In the genomic region with DNA sequence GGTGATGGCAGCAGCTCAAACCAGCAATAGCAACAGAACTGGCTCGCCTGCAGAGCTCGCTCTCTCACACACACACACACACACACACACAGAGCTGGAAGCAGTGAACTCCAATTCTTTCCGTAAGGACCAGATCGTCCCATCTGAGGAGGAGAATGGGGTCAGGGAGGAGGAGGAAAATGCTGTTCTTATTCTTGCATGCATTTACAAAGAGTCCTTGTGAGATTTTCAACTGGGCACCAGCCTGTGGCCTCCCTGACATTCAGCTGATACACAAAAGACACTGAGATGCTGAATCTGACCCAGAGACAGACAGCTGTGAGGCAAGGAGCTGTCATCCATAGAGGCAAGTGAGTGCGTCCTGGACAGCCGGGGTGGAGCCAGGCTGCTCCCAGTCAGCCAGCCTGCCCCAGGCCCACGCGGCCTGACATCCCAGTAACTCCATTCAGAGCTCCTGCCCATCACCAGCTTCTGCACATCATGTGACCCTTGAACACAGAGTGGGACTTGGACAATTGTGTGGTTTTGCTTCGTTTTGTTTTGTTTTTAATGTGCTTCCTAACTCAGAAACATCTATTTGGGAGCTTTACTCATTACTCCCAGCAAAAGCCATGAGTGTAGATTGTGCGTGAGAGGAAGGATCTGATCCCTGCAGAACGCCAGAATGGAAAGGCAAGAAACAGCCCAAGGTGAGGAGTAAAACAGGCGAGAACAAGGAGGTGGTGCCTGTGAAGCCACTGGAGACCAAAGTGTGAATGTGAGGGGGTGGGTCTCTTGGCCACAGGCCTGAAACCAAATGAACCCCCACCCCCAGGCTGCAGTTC, we compare ENCODE assay signal across 9 cellular contexts. TPM values are rescaled to one million over a fixed set of nuclear protein-coding genes. Genes with fewer than 3 reads are reported as not detected.
A peak's percentile ranks its signal among the peaks of the same experiment; 100 is the strongest.
DNase-seq lines count a peak whose midpoint lies in the region; ATAC-seq and TF ChIP-seq lines count a peak whose summit lies in the region.
"Had no signal": no experiment of that assay in that cellular context is flagged by ENCODE, and none has a peak within 500 bp of the region (broad histone marks: within the 10 kb centered on the region; RNA-seq: fewer than 3 reads in every experiment).

No MANE protein-coding gene starts in this region.

- ATAC-seq in sciatic nerve: peak; percentile 49
- ATAC-seq in GM21367 (IDR thresholded peaks at IDR 0.05; ENCODE audit: unreplicated experiment): no peak
- ATAC-seq: foreskin keratinocyte had no signal

- POLR2A ChIA-PET in activated CD4-positive, alpha-beta memory T cell treated with anti-CD3 and anti-CD28 coated beads for 36 hours (lab: Charles Lee): interaction anchor here (1.0 to 4.3 kb wide), 10 partner anchors 23 to 60 kb away, joined by 3 to 29 read pairs (median 6); partner anchors contain the start of gene SERPINB1

- no peaks in the 10 kb centered on the region for H3K27me3 Mint-ChIP-seq in activated CD4-positive, alpha-beta memory T cell treated with anti-CD3 and anti-CD28 coated beads for 36 hours

- no peaks in the 10 kb centered on the region for H3K9me3 Mint-ChIP-seq in activated CD4-positive, alpha-beta memory T cell treated with anti-CD3 and anti-CD28 coated beads for 36 hours

- CTCF ChIA-PET in activated CD4-positive, alpha-beta memory T cell treated with anti-CD3 and anti-CD28 coated beads for 36 hours (lab: Charles Lee): interaction anchor here (0.6 to 5.0 kb wide), 12 partner anchors 9 to 59 kb away, joined by 3 to 53 read pairs (median 5); partner anchors contain the start of gene SERPINB1

- peak overlapping the region; percentile 95 for H3K27ac Mint-ChIP-seq in activated CD4-positive, alpha-beta memory T cell treated with anti-CD3 and anti-CD28 coated beads for 36 hours

- H3K36me3 Mint-ChIP-seq in activated CD4-positive, alpha-beta memory T cell treated with anti-CD3 and anti-CD28 coated beads for 36 hours: peaks cover 61% of the 10 kb centered on the region

- no peak for TF ChIP-seq CTCF in GM12864 (IDR thresholded peaks at IDR 0.05; ENCODE audit: low read depth, low read length, missing control alignments)

- peak overlapping the region; percentile 77 for H3K4me3 ChIP-seq in GM12864 (ENCODE audit: low read depth, low read length)

- peaks cover 41% of the 10 kb centered on the region for H3K4me1 Mint-ChIP-seq in activated CD4-positive, alpha-beta memory T cell treated with anti-CD3 and anti-CD28 coated beads for 36 hours (ENCODE audit: low read depth)

- intact Hi-C loops in activated CD4-positive, alpha-beta memory T cell treated with anti-CD3 and anti-CD28 coated beads for 36 hours (cut with micrococcal nuclease): loop anchor here (1.0 to 5.0 kb wide), 2 partner anchors 10 to 134 kb away; partner anchors contain the start of gene WRNIP1
- intact Hi-C loops in head of caudate nucleus (cut with DNase I): no loop called here
- intact Hi-C loops in sciatic nerve (cut with DNase I): no loop called here

- no peak for DNase-seq in GM12864 (ENCODE audit: low read depth)
- no peak for DNase-seq in activated CD4-positive, alpha-beta memory T cell treated with anti-CD3 and anti-CD28 coated beads for 36 hours
- peak in 35 of 42 donors; percentile 14 to 75 (median 43) for DNase-seq in head of caudate nucleus
- DNase-seq in sciatic nerve (ENCODE audit: low spot score): no peak
- no peak for DNase-seq in NCI-H187 (lab: John Stamatoyannopoulos, UW)
- DNase-seq in NCI-H69 (lab: John Stamatoyannopoulos, UW): no peak
- DNase-seq in NCI-H82 treated with DMSO at 0.1 percent for 48 hours (lab: John Stamatoyannopoulos, UW; ENCODE audit: unreplicated experiment): no peak
- DNase-seq: foreskin keratinocyte had no signal

- H3K4me3 Mint-ChIP-seq in activated CD4-positive, alpha-beta memory T cell treated with anti-CD3 and anti-CD28 coated beads for 36 hours: peak overlapping the region; percentile 99

RNA-seq across cellular contexts. Expression of gene SERPINB9, which starts 2.1 kb away (rescaled TPM):
- 10 to 100 TPM; 69.9 to 72.6 TPM for total RNA-seq in activated CD4-positive, alpha-beta memory T cell treated with anti-CD3 and anti-CD28 coated beads for 36 hours
- total RNA-seq in sciatic nerve: 34.1 TPM

RNA-seq across cellular contexts. Expression of gene SERPINB1, which starts 59.4 kb away (rescaled TPM):
- 100 to 1,000 TPM; 164 to 169 TPM for total RNA-seq in activated CD4-positive, alpha-beta memory T cell treated with anti-CD3 and anti-CD28 coated beads for 36 hours
- total RNA-seq in sciatic nerve: 46.1 TPM

Comparison
In these comparisons a context has a peak if more than half of its experiments do, and no peak if none do; other contexts are left out.
1. DNase-seq: peak in head of caudate nucleus (35 of 42); none in GM12864 (single experiment), activated CD4-positive, alpha-beta memory T cell treated with anti-CD3 and anti-CD28 coated beads for 36 hours (single experiment), sciatic nerve (single experiment), NCI-H187 (0 of 2), NCI-H69 (single experiment) and NCI-H82 treated with DMSO at 0.1 percent for 48 hours (single experiment).